ENCODE assay signal across 12 cellular contexts in genomic region chr22:30947163-30947820, GRCh38. TPM values are rescaled to one million over a fixed set of nuclear protein-coding genes. Genes with fewer than 3 reads are reported as not detected.
A peak's percentile ranks its signal among the peaks of the same experiment; 100 is the strongest.
DNase-seq lines count a peak whose midpoint lies in the region; FAIRE-seq and TF ChIP-seq lines count a peak whose summit lies in the region.
"Had no signal": no experiment of that assay in that cellular context is flagged by ENCODE, and none has a peak within 500 bp of the region (broad histone marks: within the 10 kb centered on the region; RNA-seq: fewer than 3 reads in every experiment).

No MANE protein-coding gene starts in this region.

- TF ChIP-seq CTCF in D721Med (IDR thresholded peaks at IDR 0.05; ENCODE audit: insufficient read depth, missing control alignments) (peak; percentile 43), fibroblast of the aortic adventitia (IDR thresholded peaks at IDR 0.05; ENCODE audit: insufficient read depth, low read length) (peak; percentile 19), MM.1S (IDR thresholded peaks at IDR 0.05; ENCODE audit: low read length) (no peak)

- DNase-seq in D721Med (ENCODE audit: insufficient read length, low spot score) (no peak), NCI-H526 treated with DMSO at 0.1 percent for 48 hours (lab: John Stamatoyannopoulos, UW) (peak; percentile 74), fibroblast of the aortic adventitia (ENCODE audit: low read depth) (peak; percentile 11), occipital lobe (lab: John Stamatoyannopoulos, UW) (peak; percentile 8), MM.1S (no peak), DMS53 treated with DMSO at 0.1 percent for 48 hours (lab: John Stamatoyannopoulos, UW; ENCODE audit: unreplicated experiment) (no peak), AG08396 (ENCODE audit: low spot score) (no peak), SJCRH30 (no peak)
- DNase-seq: effector memory CD8-positive, alpha-beta T cell; naive B cell had no signal

- H3K36me3 ChIP-seq in MM.1S (replicated peaks; ENCODE audit: insufficient read depth, low read length), result 0 out of 2 replicates have a peak, but pooled peaks cover 2% of the 10 kb centered on the region
- peaks cover 60% of the 10 kb centered on the region for H3K36me3 ChIP-seq in SJCRH30

- H3K9me3 ChIP-seq in MM.1S (replicated peaks; ENCODE audit: insufficient read depth, low read length), result no peaks in the 10 kb centered on the region
- H3K9me3 ChIP-seq in SJCRH30 (replicated peaks), result no peaks in the 10 kb centered on the region
- H3K9me3 ChIP-seq: BLaER1 treated with 17β-estradiol and CSF1 and Interleukin-3, amounts not matched to agents 10 nM and 100 nM; SJSA1 had no signal

- no peak overlapping the region for H3K4me3 ChIP-seq in fibroblast of the aortic adventitia (ENCODE audit: low read depth, low read length)
- H3K4me3 ChIP-seq in MM.1S (ENCODE audit: low read length), result no peak overlapping the region
- no peak overlapping the region for H3K4me3 ChIP-seq in SJCRH30
- H3K4me3 ChIP-seq: BLaER1 treated with 17β-estradiol and CSF1 and Interleukin-3, amounts not matched to agents 10 nM and 100 nM; SJSA1 had no signal

- no peak for FAIRE-seq in D721Med (lab: Jason Lieb, UNC)

- H3K4me2 ChIP-seq in MM.1S (ENCODE audit: low read depth, low read length), result no peak overlapping the region
- H3K4me2 ChIP-seq: BLaER1 treated with 17β-estradiol and CSF1 and Interleukin-3, amounts not matched to agents 10 nM and 100 nM had no signal

- no peaks in the 10 kb centered on the region for H3F3A ChIP-seq in MM.1S (ENCODE audit: insufficient read depth, low read length)

- H3K27me3 ChIP-seq in MM.1S (replicated peaks; ENCODE audit: insufficient read depth, low read length) (no peaks in the 10 kb centered on the region), SJCRH30 (no peaks in the 10 kb centered on the region)
- H3K27me3 ChIP-seq: BLaER1 treated with 17β-estradiol and CSF1 and Interleukin-3, amounts not matched to agents 10 nM and 100 nM; SJSA1 had no signal

- H2AFZ ChIP-seq in MM.1S (ENCODE audit: low read length), result no peak overlapping the region

- H3K27ac ChIP-seq in MM.1S (ENCODE audit: low read length), result no peak overlapping the region
- no peak overlapping the region for H3K27ac ChIP-seq in SJCRH30
- H3K27ac ChIP-seq: BLaER1 treated with 17β-estradiol and CSF1 and Interleukin-3, amounts not matched to agents 10 nM and 100 nM; SJSA1 had no signal

- no peak overlapping the region for H3K9ac ChIP-seq in MM.1S (ENCODE audit: low read length)

- H3K4me1 ChIP-seq in MM.1S (ENCODE audit: low read length) (no peaks in the 10 kb centered on the region), SJCRH30 (no peaks in the 10 kb centered on the region)
- H3K4me1 ChIP-seq: SJSA1 had no signal

- H3K9me2 ChIP-seq in MM.1S (replicated peaks; ENCODE audit: insufficient read depth, low read length), result no peaks in the 10 kb centered on the region

- no peaks in the 10 kb centered on the region for H4K20me1 ChIP-seq in MM.1S (ENCODE audit: insufficient read depth, low read length)

- H3K79me2 ChIP-seq in MM.1S (ENCODE audit: low read length), result no peaks in the 10 kb centered on the region

RNA-seq across cellular contexts. Expression of gene MORC2, which starts 21.3 kb away (rescaled TPM):
- total RNA-seq in fibroblast of the aortic adventitia (ENCODE audit: low replicate concordance) (17.7 and 36.3 TPM in 2 replicates), occipital lobe (20.7 TPM)
- total RNA-seq in SJCRH30 (2014; rRNA removed; shearing (Covaris generic)), result 29.7 and 32.6 TPM in 2 replicates

RNA-seq across cellular contexts. Expression of gene TUG1, which starts 21.8 kb away (rescaled TPM):
- total RNA-seq in fibroblast of the aortic adventitia (ENCODE audit: low replicate concordance), result 67.3 and 88.2 TPM in 2 replicates
- total RNA-seq in occipital lobe, result 85.2 TPM
- 60.1 and 73.0 TPM in 2 replicates for total RNA-seq in SJCRH30 (2014; rRNA removed; shearing (Covaris generic))

Comparison
In these comparisons a context has a peak if more than half of its experiments do, and no peak if none do; other contexts are left out.
1. DNase-seq: peak in NCI-H526 treated with DMSO at 0.1 percent for 48 hours (single experiment), fibroblast of the aortic adventitia (single experiment) and occipital lobe (single experiment); none in D721Med (single experiment), MM.1S (single experiment), DMS53 treated with DMSO at 0.1 percent for 48 hours (single experiment), AG08396 (single experiment) and SJCRH30 (0 of 2).